Comparison of ENCODE assay signal across 24 cellular contexts in the genomic region with DNA sequence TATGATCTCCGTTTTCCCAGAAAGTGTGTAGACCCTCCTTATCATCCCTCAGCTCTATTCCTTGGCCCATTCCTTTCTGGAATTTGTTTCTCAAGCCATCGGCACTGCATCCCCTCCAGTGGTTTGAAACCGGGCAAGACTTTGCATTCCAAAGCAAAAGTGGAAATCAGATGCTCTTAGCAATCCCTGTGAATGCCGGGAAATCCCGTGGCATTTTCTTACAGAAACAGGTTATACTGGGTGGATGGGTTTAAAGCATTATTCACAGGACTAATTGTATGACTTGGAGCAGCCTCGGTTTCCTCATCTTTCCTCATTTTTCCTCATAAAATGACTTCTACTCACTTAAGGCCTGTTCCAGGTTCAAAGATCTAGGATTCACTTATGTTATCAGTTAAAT. TPM values are rescaled to one million over a fixed set of nuclear protein-coding genes. Genes with fewer than 3 reads are reported as not detected.
A peak's percentile ranks its signal among the peaks of the same experiment; 100 is the strongest.
DNase-seq lines count a peak whose midpoint lies in the region; ATAC-seq, FAIRE-seq and TF ChIP-seq lines count a peak whose summit lies in the region.
"Had no signal": no experiment of that assay in that cellular context is flagged by ENCODE, and none has a peak within 500 bp of the region (broad histone marks: within the 10 kb centered on the region; RNA-seq: fewer than 3 reads in every experiment).

No MANE protein-coding gene starts in this region.

- DNase-seq in bronchial epithelial cell (ENCODE audit: low read depth), result peak; percentile 61
- DNase-seq in gastrocnemius medialis, result no peak
- DNase-seq in SHP77 (lab: John Stamatoyannopoulos, UW), result no peak
- DNase-seq: activated CD8-positive, alpha-beta T cell treated with anti-CD3 and anti-CD28 coated beads for 36 hours; central memory CD4-positive, alpha-beta T cell; KBM-7; lower lobe of right lung; NCI-H1105 treated with DMSO at 0.1 percent for 48 hours; NCI-H2029; NCI-H69; RPMI8226; stimulated activated CD4-positive, alpha-beta T cell treated with anti-CD3 and anti-CD28 coated beads, Interleukin-4, amount 100 ng/mL, for 24 hours; upper lobe of left lung had no signal

- FAIRE-seq in bronchial epithelial cell (lab: Jason Lieb, UNC), result no peak
- FAIRE-seq: astrocyte, endometrium had no signal

- no peaks in the 10 kb centered on the region for H3K9me3 ChIP-seq in HUES48 (ENCODE audit: control insufficient read depth, insufficient read depth, low read length)
- no peaks in the 10 kb centered on the region for H3K9me3 ChIP-seq in iPS-18a (ENCODE audit: control insufficient read depth, low read depth, low read length)
- H3K9me3 ChIP-seq in gastrocnemius medialis, result no peaks in the 10 kb centered on the region
- H3K9me3 ChIP-seq: HAP-1, lower lobe of right lung, MG63, upper lobe of left lung had no signal

- intact Hi-C loops in gastrocnemius medialis (cut with DNase I; ENCODE audit: low total_unique reads), result no loop called here

- no peaks in the 10 kb centered on the region for H3K36me3 ChIP-seq in HUES48 (ENCODE audit: control insufficient read depth, insufficient read depth, low read length)
- H3K36me3 ChIP-seq in bronchial epithelial cell (ENCODE audit: control insufficient read depth, insufficient read depth, low read length), result no peaks in the 10 kb centered on the region
- H3K36me3 ChIP-seq in iPS-18a (ENCODE audit: control insufficient read depth, low read depth, low read length), result no peaks in the 10 kb centered on the region
- no peaks in the 10 kb centered on the region for H3K36me3 ChIP-seq in gastrocnemius medialis
- H3K36me3 ChIP-seq: HAP-1, lower lobe of right lung, MG63, upper lobe of left lung had no signal

- TF ChIP-seq POLR2A in gastrocnemius medialis (IDR thresholded peaks at IDR 0.05), result no peak

- in situ Hi-C loops in gastrocnemius medialis (cut with MboI; ENCODE audit: low sequenced_read_pairs in 4 of 4), result no loop called here

- H3K4me1 ChIP-seq in HUES48 (ENCODE audit: control insufficient read depth, insufficient read depth, low read length) (peaks cover 35% of the 10 kb centered on the region), iPS-18a (ENCODE audit: control insufficient read depth, low read depth, low read length) (peaks cover 34% of the 10 kb centered on the region), gastrocnemius medialis (peaks cover 11 to 12% of the 10 kb centered on the region in 2 donors)
- H3K4me1 ChIP-seq: lower lobe of right lung, upper lobe of left lung had no signal

- H3K4me3 ChIP-seq in HUES48 (ENCODE audit: low read depth, low read length) (no peak overlapping the region), bronchial epithelial cell (ENCODE audit: low read depth, low read length) (no peak overlapping the region), iPS-18a (ENCODE audit: low read length) (no peak overlapping the region), gastrocnemius medialis (no peak overlapping the region)
- H3K4me3 ChIP-seq: HAP-1, lower lobe of right lung, MG63, SK-N-MC, upper lobe of left lung had no signal

- TF ChIP-seq CTCF in bronchial epithelial cell (IDR thresholded peaks at IDR 0.05; ENCODE audit: insufficient read depth, low read length, severe bottlenecking), result no peak
- TF ChIP-seq CTCF in gastrocnemius medialis (IDR thresholded peaks at IDR 0.05 in 4 of 5, conservative IDR thresholded peaks at IDR 0.05 in 1 of 5), result no peak

- H3K27me3 ChIP-seq in HUES48 (ENCODE audit: control insufficient read depth, insufficient read depth, low read length) (no peaks in the 10 kb centered on the region), bronchial epithelial cell (ENCODE audit: control insufficient read depth, insufficient read depth, low read length) (no peaks in the 10 kb centered on the region), iPS-18a (ENCODE audit: control insufficient read depth, insufficient read depth, low read length) (no peaks in the 10 kb centered on the region), gastrocnemius medialis (no peaks in the 10 kb centered on the region)
- H3K27me3 ChIP-seq: MG63, upper lobe of left lung had no signal

- H3K9ac ChIP-seq in HUES48 (ENCODE audit: low read depth, low read length), result no peak overlapping the region
- H3K9ac ChIP-seq in iPS-18a (ENCODE audit: low read length), result no peak overlapping the region

- H3K27ac ChIP-seq in HUES48 (ENCODE audit: low read depth, low read length) (peak overlapping the region; percentile 84), iPS-18a (ENCODE audit: low read length) (peak overlapping the region; percentile 13), gastrocnemius medialis (peak overlapping the region; percentile 12 to 60 (median 34))
- H3K27ac ChIP-seq: lower lobe of right lung, SK-N-MC, upper lobe of left lung had no signal

- ATAC-seq in gastrocnemius medialis, result no peak
- no peak for ATAC-seq in GM19467 (IDR thresholded peaks at IDR 0.05; ENCODE audit: unreplicated experiment)
- no peak for ATAC-seq in GM21737 (IDR thresholded peaks at IDR 0.05; ENCODE audit: unreplicated experiment)
- ATAC-seq: activated CD8-positive, alpha-beta T cell treated with anti-CD3 and anti-CD28 coated beads for 36 hours; lower lobe of right lung; sciatic nerve; stimulated activated effector memory CD8-positive, alpha-beta T cell treated with anti-CD3 and anti-CD28 coated beads, Interleukin-12 subunit alpha, Interleukin-12 subunit beta, amount 100 ng/mL, for 72 hours had no signal

RNA-seq across cellular contexts. Expression of gene MAP2K6, which starts 52.0 kb away (rescaled TPM):
- total RNA-seq in bronchial epithelial cell (0.13 and 0.26 TPM in 2 replicates), gastrocnemius medialis (100 to 1,000 TPM in 3 of 4 donors, 10 to 100 TPM in 1; 35.1 to 351 (median 223) TPM)

Comparison
In these comparisons a context has a peak if more than half of its experiments do, and no peak if none do; other contexts are left out.
1. H3K27ac ChIP-seq: peak in every context shown above with its lines; median percentile 84 in HUES48; 34 in gastrocnemius medialis; 13 in iPS-18a.
2. RNA of gene MAP2K6, which starts 52.0 kb away (total RNA-seq): 35.1 to 351 TPM in gastrocnemius medialis; 0.13 to 0.26 TPM in bronchial epithelial cell; every median in the first group is over 10 times any median in the second.